Comparison of ENCODE assay signal across 8 cellular contexts in genomic region chr16:69132424-69133252, GRCh38. TPM values are rescaled to one million over a fixed set of nuclear protein-coding genes. Genes with fewer than 3 reads are reported as not detected.
DNase-seq lines count a peak whose midpoint lies in the region; ATAC-seq and TF ChIP-seq lines count a peak whose summit lies in the region.

TSS of gene CHTF8 (minus strand) at chr16:69132588. CDS start at chr16:69121458, 11,130 bp downstream.
TSS of gene UTP4 (plus strand) at chr16:69132649. CDS start at chr16:69133460, 811 bp downstream.

- no peaks in the 10 kb centered on the region for H3K9me3 ChIP-seq in colonic mucosa

- DNase-seq in AG08395 (ENCODE audit: low spot score) (peak; percentile 92), NCI-H510A (lab: John Stamatoyannopoulos, UW) (peak; percentile 69), colonic mucosa (peak; percentile 89), left lobe of liver (ENCODE audit: low spot score) (peak; percentile 88)
- DNase-seq in activated CD4-positive, alpha-beta T cell treated with anti-CD3 and anti-CD28 coated beads for 48 hours = peak; percentile 92
- peak; percentile 90 to 92 for DNase-seq in stimulated activated CD4-positive, alpha-beta T cell treated with anti-CD3 and anti-CD28 coated beads, Interleukin-2, amount 100 ng/mL, for 24 hours

- intact Hi-C loops in colonic mucosa (cut with DNase I) = no loop called here

- H3K36me3 ChIP-seq in colonic mucosa = no peaks in the 10 kb centered on the region

- peak within 1 kb of the TSS; percentile 85 for H3K4me3 ChIP-seq in colonic mucosa

- H3K27me3 ChIP-seq in colonic mucosa = no peaks in the 10 kb centered on the region

- H3K9ac ChIP-seq in colonic mucosa (ENCODE audit: low read depth in 2 of 2, low read length in 2 of 2) = peak within 1 kb of the TSS; percentile 93 to 96

- ATAC-seq in GM18868 (IDR thresholded peaks at IDR 0.05; ENCODE audit: unreplicated experiment) (peak; percentile 90), HG03108 (IDR thresholded peaks at IDR 0.05; ENCODE audit: unreplicated experiment) (peak; percentile 79), left lobe of liver (peak; percentile 94)

- no peak for TF ChIP-seq CTCF in colonic mucosa (IDR thresholded peaks at IDR 0.05)

- H3K27ac ChIP-seq in colonic mucosa = peak within 1 kb of the TSS; percentile 82

- peaks cover 3% of the 10 kb centered on the region for H3K4me1 ChIP-seq in colonic mucosa

RNA-seq across cellular contexts. Expression of gene CHTF8, which starts in this region (rescaled TPM):
- total RNA-seq in colonic mucosa (100 to 1,000 TPM in 1 of 2 donors, 10 to 100 TPM in 1; 82.9 to 143 TPM), left lobe of liver (59.1 TPM)

RNA-seq across cellular contexts. Expression of gene UTP4, which starts in this region (rescaled TPM):
- total RNA-seq in colonic mucosa = 10 to 100 TPM; 19.2 to 32.9 TPM
- total RNA-seq in left lobe of liver = 17.6 TPM

Comparison
In these comparisons a context has a peak if more than half of its experiments do, and no peak if none do; other contexts are left out.
1. Peak in every context shown above with its lines: DNase-seq, ATAC-seq, H3K4me3 ChIP-seq and H3K27ac ChIP-seq.